In the genomic region with DNA sequence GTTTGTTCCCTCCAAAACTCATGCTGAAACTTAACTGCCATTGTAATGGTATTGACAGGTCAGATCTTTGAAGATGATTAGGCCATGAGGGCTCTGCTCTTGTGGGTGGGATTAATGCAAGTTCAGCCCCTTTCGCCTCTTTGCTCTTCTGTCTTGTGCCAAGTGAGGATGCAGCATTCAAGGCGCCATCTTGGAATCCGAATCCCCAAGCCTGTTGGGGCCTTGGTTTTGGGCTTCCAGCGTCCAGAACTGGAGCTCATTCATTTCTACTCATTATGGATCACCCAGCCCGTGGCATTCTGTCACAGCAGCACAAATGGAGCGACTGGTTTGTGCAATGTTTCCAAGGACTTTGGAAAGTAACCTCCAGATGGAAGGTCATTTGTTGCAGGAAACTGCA, we compare ENCODE assay signal across 24 cellular contexts.
"Had no signal": no experiment of that assay in that cellular context is flagged by ENCODE, and none has a peak within 500 bp of the region (broad histone marks: within the 10 kb centered on the region; RNA-seq: fewer than 3 reads in every experiment).

No MANE protein-coding gene starts in this region.

- H3K27ac Mint-ChIP-seq: effector memory CD8-positive, alpha-beta T cell; naive thymus-derived CD4-positive, alpha-beta T cell; stimulated activated effector memory CD8-positive, alpha-beta T cell treated with anti-CD3 and anti-CD28 coated beads, Interleukin-12 subunit alpha, Interleukin-12 subunit beta, amount 100 ng/mL, for 72 hours had no signal

- ATAC-seq: effector memory CD8-positive, alpha-beta T cell; left cardiac atrium; left lung; naive thymus-derived CD4-positive, alpha-beta T cell; sciatic nerve; stimulated activated effector memory CD8-positive, alpha-beta T cell treated with anti-CD3 and anti-CD28 coated beads, Interleukin-12 subunit alpha, Interleukin-12 subunit beta, amount 100 ng/mL, for 72 hours had no signal

- H3K27ac ChIP-seq: esophagus squamous epithelium, left lung, parathyroid adenoma, prostate gland, right atrium auricular region, stomach, thyroid gland, vagina had no signal

- H3K36me3 Mint-ChIP-seq: stimulated activated effector memory CD8-positive, alpha-beta T cell treated with anti-CD3 and anti-CD28 coated beads, Interleukin-12 subunit alpha, Interleukin-12 subunit beta, amount 100 ng/mL, for 72 hours had no signal

- H3K4me3 ChIP-seq: esophagus squamous epithelium, left lung, prostate gland, right atrium auricular region, stomach, thyroid gland, vagina had no signal

- H3K4me1 ChIP-seq: esophagus squamous epithelium, left lung, parathyroid adenoma, prostate gland, right atrium auricular region, stomach, thyroid gland, vagina had no signal

- H3K27me3 ChIP-seq: right atrium auricular region, thyroid gland, vagina had no signal

- DNase-seq: cortex of kidney; effector memory CD8-positive, alpha-beta T cell; erythroblast; esophagus squamous epithelium; foreskin melanocyte; mammary epithelial cell; mesendoderm; midbrain; naive thymus-derived CD4-positive, alpha-beta T cell; occipital lobe; stimulated activated CD4-positive, alpha-beta T cell treated with anti-CD3 and anti-CD28 coated beads, Interleukin-2, amount 100 ng/mL, for 24 hours; stimulated activated CD4-positive, alpha-beta T cell treated with anti-CD3 and anti-CD28 coated beads, Interleukin-4, amount 100 ng/mL, for 24 hours; stimulated activated naive CD4-positive, alpha-beta T cell treated with Interleukin-2 at 50 U/mL for 16 hours; stomach; thyroid gland; trophoblast cell had no signal

- H3K4me3 Mint-ChIP-seq: effector memory CD8-positive, alpha-beta T cell; naive thymus-derived CD4-positive, alpha-beta T cell; stimulated activated effector memory CD8-positive, alpha-beta T cell treated with anti-CD3 and anti-CD28 coated beads, Interleukin-12 subunit alpha, Interleukin-12 subunit beta, amount 100 ng/mL, for 72 hours had no signal

- H3K9me3 ChIP-seq: prostate gland, thyroid gland had no signal

- H3K4me1 Mint-ChIP-seq: naive thymus-derived CD4-positive, alpha-beta T cell; stimulated activated effector memory CD8-positive, alpha-beta T cell treated with anti-CD3 and anti-CD28 coated beads, Interleukin-12 subunit alpha, Interleukin-12 subunit beta, amount 100 ng/mL, for 72 hours had no signal

- H3K36me3 ChIP-seq: esophagus squamous epithelium, left lung, prostate gland, right atrium auricular region, stomach, thyroid gland, vagina had no signal
